Comparison of ENCODE assay signal across 19 cellular contexts in genomic region chr16:87469186-87469585, GRCh38.
"Had no signal": no experiment of that assay in that cellular context is flagged by ENCODE, and none has a peak within 500 bp of the region (broad histone marks: within the 10 kb centered on the region; RNA-seq: fewer than 3 reads in every experiment).

No MANE protein-coding gene starts in this region.

- H3K36me3 ChIP-seq: neutrophil had no signal

- H3K27me3 ChIP-seq: esophagus squamous epithelium, foreskin keratinocyte, neutrophil had no signal

- ATAC-seq: effector memory CD8-positive, alpha-beta T cell; foreskin keratinocyte; left colon; mucosa of descending colon; naive thymus-derived CD8-positive, alpha-beta T cell; psoas muscle; sciatic nerve; stimulated activated naive B cell treated with anti-CD40 and anti-IgM and Interleukin-4, amounts not matched to agents 10 μg/mL and 1 μg/mL and 100 μg/mL, for 72 hours; stimulated activated naive CD8-positive, alpha-beta T cell treated with anti-CD3 and anti-CD28 coated beads, Interleukin-15, amount 100 ng/mL, for 72 hours had no signal

- H3K9me3 ChIP-seq: esophagus squamous epithelium, mucosa of descending colon, neutrophil, psoas muscle, spleen had no signal

- DNase-seq: effector memory CD8-positive, alpha-beta T cell; esophagus squamous epithelium; foreskin keratinocyte; head of caudate nucleus; hippocampal formation; left colon; mammary epithelial cell; mucosa of descending colon; naive thymus-derived CD8-positive, alpha-beta T cell; psoas muscle; retina; spleen; stimulated activated CD4-positive, alpha-beta T cell treated with anti-CD3 and anti-CD28 coated beads, Interleukin-2, amount 100 ng/mL, for 24 hours; stimulated activated CD4-positive, alpha-beta T cell treated with anti-CD3 and anti-CD28 coated beads, Interleukin-4, amount 100 ng/mL, for 4 hours; stimulated activated naive B cell treated with anti-CD40 and anti-IgM and Interleukin-4, amounts not matched to agents 10 μg/mL and 1 μg/mL and 100 μg/mL, for 72 hours; stimulated activated naive CD8-positive, alpha-beta T cell treated with anti-CD3 and anti-CD28 coated beads, Interleukin-15, amount 100 ng/mL, for 72 hours; trophoblast cell had no signal

- H3K27ac ChIP-seq: esophagus squamous epithelium, foreskin keratinocyte, neutrophil, psoas muscle, spleen had no signal

- H3K4me3 ChIP-seq: esophagus squamous epithelium, mucosa of descending colon, psoas muscle, spleen had no signal
